Comparison of ENCODE assay signal across 20 cellular contexts in genomic region chr4:145276044-145276443, GRCh38.
"Had no signal": no experiment of that assay in that cellular context is flagged by ENCODE, and none has a peak within 500 bp of the region (broad histone marks: within the 10 kb centered on the region; RNA-seq: fewer than 3 reads in every experiment).

No MANE protein-coding gene starts in this region.

- ATAC-seq: left lung; lower lobe of right lung; naive thymus-derived CD8-positive, alpha-beta T cell; psoas muscle; sciatic nerve; stimulated activated naive B cell treated with anti-CD40 and anti-IgM and Interleukin-4, amounts not matched to agents 10 μg/mL and 1 μg/mL and 100 μg/mL, for 72 hours; stimulated activated naive CD8-positive, alpha-beta T cell treated with anti-CD3 and anti-CD28 coated beads, Interleukin-15, amount 100 ng/mL, for 72 hours had no signal

- H3K9me3 ChIP-seq: left lung, lower lobe of right lung, neutrophil, thoracic aorta, transverse colon had no signal

- H3K27ac ChIP-seq: coronary artery, left lung, lower lobe of right lung, neutrophil, psoas muscle, thoracic aorta, transverse colon had no signal

- DNase-seq: effector CD4-positive, alpha-beta T cell; immature natural killer cell; left lung; lower lobe of right lung; naive thymus-derived CD8-positive, alpha-beta T cell; psoas muscle; retina; stimulated activated CD4-positive, alpha-beta T cell treated with anti-CD3 and anti-CD28 coated beads, Interleukin-2, amount 100 ng/mL, for 24 hours; stimulated activated CD4-positive, alpha-beta T cell treated with anti-CD3 and anti-CD28 coated beads, Interleukin-4, amount 100 ng/mL, for 4 hours; stimulated activated naive B cell treated with anti-CD40 and anti-IgM and Interleukin-4, amounts not matched to agents 10 μg/mL and 1 μg/mL and 100 μg/mL, for 72 hours; stimulated activated naive CD8-positive, alpha-beta T cell treated with anti-CD3 and anti-CD28 coated beads, Interleukin-15, amount 100 ng/mL, for 72 hours; transverse colon had no signal

- H3K36me3 Mint-ChIP-seq: immature natural killer cell; memory B cell; naive thymus-derived CD8-positive, alpha-beta T cell; stimulated activated naive B cell treated with anti-CD40 and anti-IgM and Interleukin-4, amounts not matched to agents 10 μg/mL and 1 μg/mL and 100 μg/mL, for 72 hours had no signal

- H3K9me3 Mint-ChIP-seq: immature natural killer cell; memory B cell; naive thymus-derived CD8-positive, alpha-beta T cell had no signal

- FAIRE-seq: frontal cortex, keratinocyte had no signal

- H3K4me3 ChIP-seq: coronary artery, left lung, lower lobe of right lung, psoas muscle, skin epidermis, thoracic aorta, transverse colon had no signal

- H3K27ac Mint-ChIP-seq: immature natural killer cell; memory B cell; naive thymus-derived CD8-positive, alpha-beta T cell; stimulated activated naive B cell treated with anti-CD40 and anti-IgM and Interleukin-4, amounts not matched to agents 10 μg/mL and 1 μg/mL and 100 μg/mL, for 72 hours; stimulated activated naive CD8-positive, alpha-beta T cell treated with anti-CD3 and anti-CD28 coated beads, Interleukin-15, amount 100 ng/mL, for 72 hours had no signal

- H3K4me1 ChIP-seq: lower lobe of right lung had no signal

- H3K27me3 ChIP-seq: left lung, neutrophil, transverse colon had no signal

- H3K36me3 ChIP-seq: left lung, lower lobe of right lung, neutrophil, thoracic aorta, transverse colon had no signal
